Comparison of ENCODE assay signal across 8 cellular contexts in the genomic region with DNA sequence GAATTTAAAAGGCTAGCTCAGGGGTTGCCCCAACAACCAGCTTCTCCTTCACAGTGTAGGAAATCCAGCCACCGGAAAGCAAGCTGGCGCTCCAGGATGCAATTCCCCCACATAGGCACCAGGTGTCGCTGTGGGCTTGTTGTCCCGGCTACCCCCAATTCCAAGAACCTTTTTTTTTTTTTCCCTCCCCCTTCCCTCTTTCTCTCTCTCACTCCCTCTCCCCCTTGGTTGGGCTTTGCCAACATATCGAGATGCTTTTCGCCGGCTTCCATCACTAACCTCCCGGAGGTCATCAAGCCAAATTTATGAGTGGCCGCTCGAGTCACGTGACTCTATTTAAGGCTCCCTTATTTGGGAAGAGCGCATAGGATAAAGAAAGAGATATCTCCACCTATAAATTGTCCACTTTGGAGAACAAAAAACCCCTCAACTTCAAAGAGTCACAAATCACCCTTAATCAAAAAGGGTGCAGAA. TPM values are rescaled to one million over a fixed set of nuclear protein-coding genes. Genes with fewer than 3 reads are reported as not detected.
DNase-seq lines count a peak whose midpoint lies in the region; ATAC-seq and TF ChIP-seq lines count a peak whose summit lies in the region.

A gene (plus strand): TSS at position 424 of the 474 bp plus-strand sequence. CDS start 73 bp downstream, outside the sequence.

- DNase-seq in Calu3 (peak; percentile 84), RKO (ENCODE audit: low spot score) (peak; percentile 93), glomerular visceral epithelial cell (ENCODE audit: extremely low spot score) (peak; percentile 75), progenitor cell of endocrine pancreas (ENCODE audit: low spot score, unreplicated experiment) (peak; percentile 85), inferior parietal cortex (ENCODE audit: extremely low spot score) (no peak)
- peak; percentile 42 for DNase-seq in activated gamma-delta T cell treated with anti-CD3 and anti-CD28 coated beads, Interleukin-2, amount 50 U/mL, for 16 hours (ENCODE audit: low read depth)

- H3K4me3 Mint-ChIP-seq in Calu3 (ENCODE audit: low read depth, unreplicated experiment) = peak within 1 kb of the TSS; percentile 83
- peak within 1 kb of the TSS; percentile 62 to 90 (median 81) for H3K4me3 Mint-ChIP-seq in IgD-negative memory B cell
- H3K4me3 Mint-ChIP-seq in progenitor cell of endocrine pancreas (ENCODE audit: low read depth) = peak within 1 kb of the TSS; percentile 80

- intact Hi-C loops in Calu3 (cut with micrococcal nuclease; ENCODE audit: unreplicated experiment) = loop anchor here (1.0 kb wide), 2 partner anchors 103 to 159 kb away; no protein-coding TSS in a partner anchor

- H3K9me3 Mint-ChIP-seq in Calu3 (ENCODE audit: low read depth, unreplicated experiment) (no peaks in the 10 kb centered on the region), IgD-negative memory B cell (peaks cover 0 to 7% (median 0%) of the 10 kb centered on the region in 3 donors), progenitor cell of endocrine pancreas (ENCODE audit: low read depth) (no peaks in the 10 kb centered on the region)

- TF ChIP-seq CTCF in Calu3 (IDR thresholded peaks at IDR 0.05; ENCODE audit: unreplicated experiment) (peak; percentile 97), progenitor cell of endocrine pancreas (IDR thresholded peaks at IDR 0.05; ENCODE audit: unreplicated experiment) (peak; percentile 97)

- H3K36me3 Mint-ChIP-seq in Calu3 (ENCODE audit: insufficient read depth, unreplicated experiment) (peaks cover 18% of the 10 kb centered on the region), IgD-negative memory B cell (no peaks in the 10 kb centered on the region), progenitor cell of endocrine pancreas (ENCODE audit: insufficient read depth) (no peaks in the 10 kb centered on the region)

- no peak within 1 kb of the TSS for H3K27ac Mint-ChIP-seq in Calu3 (ENCODE audit: unreplicated experiment)
- peak within 1 kb of the TSS; percentile 23 to 95 (median 93) for H3K27ac Mint-ChIP-seq in IgD-negative memory B cell
- peak within 1 kb of the TSS; percentile 86 for H3K27ac Mint-ChIP-seq in progenitor cell of endocrine pancreas

- BruUV-seq in Calu3 (replicated peaks; lab: Mats Ljungman, UMichigan) = no TSS peak

- no peak for ATAC-seq in HG02885 (IDR thresholded peaks at IDR 0.05; ENCODE audit: poor library complexity, unreplicated experiment)

- H3K4me1 Mint-ChIP-seq in Calu3 (ENCODE audit: low read depth, unreplicated experiment) = peaks cover 14% of the 10 kb centered on the region
- H3K4me1 Mint-ChIP-seq in IgD-negative memory B cell = peaks cover 11 to 22% (median 16%) of the 10 kb centered on the region in 3 donors
- peaks cover 22% of the 10 kb centered on the region for H3K4me1 Mint-ChIP-seq in progenitor cell of endocrine pancreas (ENCODE audit: low read depth)

- CTCF ChIA-PET in Calu3 (lab: Charles Lee) = interaction anchor here (0.5 to 2.2 kb wide), 24 partner anchors 9 to 358 kb away, joined by 3 to 59 read pairs (median 5); a partner anchor contains a TSS

- H3K27me3 Mint-ChIP-seq in Calu3 (ENCODE audit: unreplicated experiment) (peaks cover 99% of the 10 kb centered on the region), IgD-negative memory B cell (peaks cover 62% of the 10 kb centered on the region), progenitor cell of endocrine pancreas (peaks cover 84% of the 10 kb centered on the region)

RNA-seq across cellular contexts. Expression of the gene that starts here (rescaled TPM):
- total RNA-seq in Calu3 (2022) (0.20 TPM in 1 of 2 replicates, not detected in the other), progenitor cell of endocrine pancreas (2.7 and 4.6 TPM in 2 replicates)
- polyA plus RNA-seq in IgD-negative memory B cell = not detected

Comparison
In these comparisons a context has a peak if more than half of its experiments do, and no peak if none do; other contexts are left out.
1. Peak in DNase-seq in Calu3; RNA of the gene not detected or under 1 TPM.